ENCODE assay signal across 8 cellular contexts in the genomic region with DNA sequence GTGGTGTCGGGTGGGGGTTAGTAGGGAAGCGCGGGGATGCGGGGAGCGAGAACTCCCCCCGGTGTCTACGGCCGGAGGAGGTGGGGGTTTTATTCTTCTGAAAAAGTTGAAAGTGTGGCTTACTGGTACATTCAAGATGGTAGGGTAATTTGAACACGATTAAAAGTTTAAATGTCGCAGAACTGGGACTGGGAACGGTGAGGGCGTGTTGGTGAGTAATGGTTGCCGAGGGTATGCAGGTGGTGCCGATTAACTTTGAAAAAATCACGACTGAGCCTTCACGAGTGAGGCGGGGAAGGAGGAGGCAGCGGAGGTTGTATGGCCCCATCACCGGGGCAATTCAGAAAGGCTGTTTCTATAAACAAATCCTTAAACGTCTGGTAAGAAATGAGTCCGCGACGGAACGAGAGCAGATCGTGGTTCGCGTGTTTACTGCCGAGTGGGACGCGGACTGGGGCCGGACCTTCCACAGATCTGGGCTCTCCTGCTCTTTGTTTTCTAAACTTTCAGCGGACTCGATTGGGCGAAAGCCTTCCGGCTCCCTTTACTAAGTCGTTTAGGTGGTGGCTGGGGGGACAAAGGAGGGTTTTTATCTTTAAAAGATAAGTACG. TPM values are rescaled to one million over a fixed set of nuclear protein-coding genes. Genes with fewer than 3 reads are reported as not detected.
DNase-seq lines count a peak whose midpoint lies in the region; ATAC-seq, FAIRE-seq and TF ChIP-seq lines count a peak whose summit lies in the region.

No MANE protein-coding gene starts in this region.

- H3K4me1 ChIP-seq in left ventricle myocardium inferior (peaks cover 84% of the 10 kb centered on the region), keratinocyte (ENCODE audit: control insufficient read depth, extremely low read depth, insufficient read depth, low read length) (peaks cover 20% of the 10 kb centered on the region)

- peak overlapping the region; percentile 10 for H2AFZ ChIP-seq in keratinocyte (ENCODE audit: control insufficient read depth, low read length)

- H3K9me3 ChIP-seq in left ventricle myocardium inferior (replicated peaks) (no peaks in the 10 kb centered on the region), keratinocyte (ENCODE audit: control insufficient read depth, low read depth, low read length) (no peaks in the 10 kb centered on the region)

- peaks cover 6% of the 10 kb centered on the region for H3K27me3 ChIP-seq in left ventricle myocardium inferior (ENCODE audit: low read depth)
- no peaks in the 10 kb centered on the region for H3K27me3 ChIP-seq in keratinocyte (ENCODE audit: control insufficient read depth, extremely low read depth, insufficient read depth, low read length)

- peak overlapping the region; percentile 96 for H3K9ac ChIP-seq in keratinocyte (ENCODE audit: control insufficient read depth, extremely low read depth, insufficient read depth, low read length)

- TF ChIP-seq CTCF in left ventricle myocardium inferior (IDR thresholded peaks at IDR 0.05; ENCODE audit: borderline replicate concordance): no peak
- TF ChIP-seq CTCF in keratinocyte (optimal IDR thresholded peaks at IDR 0.05 in 1 of 3, IDR thresholded peaks at IDR 0.05 in 1 of 3, conservative IDR thresholded peaks at IDR 0.05 in 1 of 3; ENCODE audit: extremely low read depth in 1 of 3, insufficient read depth in 2 of 3, low read length in 3 of 3): no peak

- H3K27ac ChIP-seq in left ventricle myocardium inferior (replicated peaks) (peak overlapping the region; percentile 98), keratinocyte (ENCODE audit: control insufficient read depth, insufficient read depth, low read length) (peak overlapping the region; percentile 86)

- H3K36me3 ChIP-seq in left ventricle myocardium inferior: no peaks in the 10 kb centered on the region
- H3K36me3 ChIP-seq in keratinocyte (ENCODE audit: control insufficient read depth in 2 of 2, extremely low read depth in 1 of 2, insufficient read depth in 2 of 2, low read length in 2 of 2): no peaks in the 10 kb centered on the region

- H3K9me1 ChIP-seq in keratinocyte (ENCODE audit: control insufficient read depth, extremely low read depth, insufficient read depth, low read length): no peaks in the 10 kb centered on the region

- FAIRE-seq in keratinocyte (lab: Jason Lieb, UNC): no peak

- peaks cover 72% of the 10 kb centered on the region for H3K79me2 ChIP-seq in keratinocyte (ENCODE audit: control insufficient read depth, insufficient read depth, low read length)

- ATAC-seq in GM19328 (IDR thresholded peaks at IDR 0.05; ENCODE audit: unreplicated experiment): no peak

- peak overlapping the region; percentile 95 for H3K4me3 ChIP-seq in left ventricle myocardium inferior
- H3K4me3 ChIP-seq in keratinocyte (ENCODE audit: control insufficient read depth in 2 of 3, extremely low read depth in 1 of 3, insufficient read depth in 2 of 3, low read depth in 1 of 3, low read length in 3 of 3): peak overlapping the region; percentile 88 to 96 (median 90)

- intact Hi-C loops in left ventricle myocardium inferior (cut with micrococcal nuclease) (loop anchor here (10.0 kb wide), 1 partner anchor 124 kb away; no protein-coding TSS in a partner anchor), cardiac septum (cut with DNase I) (no loop called here)

- H4K20me1 ChIP-seq in keratinocyte (ENCODE audit: control insufficient read depth, extremely low read depth, insufficient read depth, low read length): no peaks in the 10 kb centered on the region

- no peak for DNase-seq in left ventricle myocardium inferior
- no peak for DNase-seq in cardiac septum (ENCODE audit: low spot score)
- DNase-seq in amniotic epithelial cell (ENCODE audit: low read depth): peak; percentile 53
- no peak for DNase-seq in keratinocyte (ENCODE audit: low read depth, low spot score)
- DNase-seq in stimulated activated CD4-positive, alpha-beta T cell treated with anti-CD3 and anti-CD28 coated beads, Interleukin-2, amount 100 ng/mL, for 4 hours (ENCODE audit: low read depth): peak; percentile 49
- DNase-seq in SHP77 (lab: John Stamatoyannopoulos, UW): no peak
- DNase-seq in KG1 (lab: John Stamatoyannopoulos, UW): no peak

- peak overlapping the region; percentile 93 for H3K4me2 ChIP-seq in keratinocyte (ENCODE audit: control insufficient read depth, extremely low read depth, insufficient read depth, low read depth, low read length)

- dilution Hi-C loops in keratinocyte (cut with MboI; ENCODE audit: extremely low pct_ligation_motif_present, low sequenced_read_pairs): no loop called here

RNA-seq across cellular contexts. Expression of a gene that starts 2.6 kb away (rescaled TPM):
- total RNA-seq in left ventricle myocardium inferior: 37.2 TPM
- total RNA-seq in cardiac septum: 57.2 TPM
- polyA plus RNA-seq in keratinocyte: 13.3 to 30.0 TPM (median 14.5 TPM) in 3 replicates
- polyA plus RNA-seq in keratinocyte (2011; ENCODE audit: low read depth): 11.4 TPM
- polyA plus RNA-seq in keratinocyte (2011; cell fraction: cytosol; rRNA removed): 11.8 and 16.3 TPM in 2 replicates
- 128 and 154 TPM in 2 replicates for polyA plus RNA-seq in keratinocyte (2011; cell fraction: nucleus; rRNA removed)
- 16.4 and 36.9 TPM in 2 replicates for polyA plus RNA-seq in keratinocyte (2012; ENCODE audit: low replicate concordance)
- 90.6 to 247 TPM (median 137 TPM) in 3 replicates for polyA minus RNA-seq in keratinocyte
- polyA minus RNA-seq in keratinocyte (2011; cell fraction: cytosol; rRNA and poly(A)+ RNA removed): 58.3 TPM
- 247 and 446 TPM in 2 replicates for polyA minus RNA-seq in keratinocyte (2011; cell fraction: nucleus; rRNA and poly(A)+ RNA removed)

Comparison
In these comparisons a context has a peak if more than half of its experiments do, and no peak if none do; other contexts are left out.
1. DNase-seq: peak in amniotic epithelial cell (single experiment) and stimulated activated CD4-positive, alpha-beta T cell treated with anti-CD3 and anti-CD28 coated beads, Interleukin-2, amount 100 ng/mL, for 4 hours (single experiment); none in left ventricle myocardium inferior (single experiment), cardiac septum (single experiment), keratinocyte (single experiment), SHP77 (0 of 2) and KG1 (single experiment).